1 cellular context compared by ENCODE assay signal in genomic region chr1:112061056-112061455, GRCh38.
TF ChIP-seq lines count a peak whose summit lies in the region.

No MANE protein-coding gene starts in this region.

TF ChIP-seq in GM23338, 12 proteins besides CTCF, POLR2A, EP300 and RAD21 (continued from another document):
- TF ChIP-seq ZNF462 (CRISPR knock-in tag; IDR thresholded peaks at IDR 0.05) (no peak), POLR2AphosphoS5 (IDR thresholded peaks at IDR 0.05; ENCODE audit: low read depth) (no peak), CREB1 (CRISPR knock-in tag; IDR thresholded peaks at IDR 0.05; ENCODE audit: low read depth) (no peak), JUNB (IDR thresholded peaks at IDR 0.05; ENCODE audit: unreplicated experiment) (no peak)
